In genomic region chr10:133042816-133043215, GRCh38 we compare ENCODE assay signal across 4 cellular contexts. TPM values are rescaled to one million over a fixed set of nuclear protein-coding genes. Genes with fewer than 3 reads are reported as not detected.
"Had no signal": no experiment of that assay in that cellular context is flagged by ENCODE, and none has a peak within 500 bp of the region (broad histone marks: within the 10 kb centered on the region; RNA-seq: fewer than 3 reads in every experiment).

No MANE protein-coding gene starts in this region.

- ATAC-seq: GM12878 had no signal

- DNase-seq: GDM1, GF-D8 had no signal

- H3K4me3 ChIP-seq: GM12878 had no signal

RNA-seq across cellular contexts. Expression of gene ADGRA1, which starts 44.9 kb away (rescaled TPM):
- total RNA-seq: G401, GM12878 had no signal
- polyA plus RNA-seq: GM12878 had no signal
